1 cellular context compared by ENCODE assay signal in the genomic region with DNA sequence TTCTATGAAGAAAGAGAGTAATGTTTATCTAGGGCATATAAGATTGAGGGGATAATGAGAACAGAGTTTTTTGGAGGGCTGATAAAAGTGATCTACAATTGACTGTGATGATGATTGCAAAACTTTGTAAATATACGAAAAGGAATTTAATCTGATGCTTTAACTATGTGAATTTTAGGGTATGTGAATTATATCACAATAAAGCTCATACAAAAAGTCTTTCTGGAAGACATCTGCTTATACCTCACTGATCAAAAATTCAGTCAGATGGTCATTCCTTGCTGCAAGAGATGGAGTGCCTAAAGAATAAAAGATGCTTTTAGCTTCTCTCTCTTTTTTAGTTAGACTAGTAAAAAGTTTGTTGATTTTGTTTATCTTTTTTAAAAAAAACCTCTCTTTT.
TF ChIP-seq lines count a peak whose summit lies in the region.

No MANE protein-coding gene starts in this region.

TF ChIP-seq in IMR-90, 13 proteins besides CTCF, POLR2A, EP300 and RAD21:
- TF ChIP-seq RFX5 (IDR thresholded peaks at IDR 0.05; ENCODE audit: low read depth, low read length) (no peak), FOS (IDR thresholded peaks at IDR 0.05; ENCODE audit: low read depth, low read length) (no peak), RCOR1 (IDR thresholded peaks at IDR 0.05; ENCODE audit: insufficient replicate concordance, low read length) (no peak), MXI1 (IDR thresholded peaks at IDR 0.05; ENCODE audit: borderline replicate concordance, low read depth, low read length) (no peak), CHD1 (IDR thresholded peaks at IDR 0.05; ENCODE audit: low read depth, low read length) (no peak), BHLHE40 (IDR thresholded peaks at IDR 0.05; ENCODE audit: low read depth, low read length) (no peak), CEBPB (IDR thresholded peaks at IDR 0.05; ENCODE audit: low read depth, low read length) (no peak), ELK1 (IDR thresholded peaks at IDR 0.05; ENCODE audit: borderline replicate concordance, low read depth, low read length) (no peak), MAZ (IDR thresholded peaks at IDR 0.05; ENCODE audit: borderline replicate concordance, low read depth, low read length) (no peak), MAFK (IDR thresholded peaks at IDR 0.05; ENCODE audit: low read depth, low read length) (no peak), SMC3 (IDR thresholded peaks at IDR 0.05; ENCODE audit: low read depth, low read length) (no peak), USF2 (IDR thresholded peaks at IDR 0.05; ENCODE audit: low read depth, low read length) (no peak), NFE2L2 (IDR thresholded peaks at IDR 0.05; ENCODE audit: low read depth, low read length) (no peak)
